ENCODE assay signal across 1 cellular context in genomic region chr17:50154604-50155003, GRCh38.
TF ChIP-seq lines count a peak whose summit lies in the region.

No MANE protein-coding gene starts in this region.

TF ChIP-seq in H1, 55 proteins besides CTCF, POLR2A, EP300 and RAD21:
- no peak for TF ChIP-seq RBBP5 (IDR thresholded peaks at IDR 0.05; ENCODE audit: borderline replicate concordance, low read depth, low read length)
